In genomic region chr17:49862781-49863331, GRCh38 we compare ENCODE assay signal across 1 cellular context.
TF ChIP-seq lines count a peak whose summit lies in the region.

No MANE protein-coding gene starts in this region.

TF ChIP-seq in HepG2, 621 proteins besides CTCF, POLR2A, EP300 and RAD21 (continued from another document and continues in another):
- TF ChIP-seq HMGXB3 (CRISPR knock-in tag; IDR thresholded peaks at IDR 0.05; ENCODE audit: borderline replicate concordance) (no peak), ZNF614 (CRISPR knock-in tag; IDR thresholded peaks at IDR 0.05; ENCODE audit: borderline replicate concordance) (no peak), ZBTB38 (CRISPR knock-in tag; IDR thresholded peaks at IDR 0.05) (no peak), RNF2 (conservative IDR thresholded peaks at IDR 0.05; ENCODE audit: low read depth) (no peak), ZNF883 (CRISPR knock-in tag; IDR thresholded peaks at IDR 0.05; ENCODE audit: not compliant biosample characterization) (no peak), IRF2 (CRISPR knock-in tag; IDR thresholded peaks at IDR 0.05) (no peak), JUND (CRISPR knock-in tag; IDR thresholded peaks at IDR 0.05) (no peak), ZNF503 (CRISPR knock-in tag; IDR thresholded peaks at IDR 0.05) (no peak), AKAP8 (CRISPR knock-in tag; IDR thresholded peaks at IDR 0.05) (no peak), GRHL1 (CRISPR knock-in tag; conservative IDR thresholded peaks at IDR 0.05) (no peak), ZMYM2 (CRISPR knock-in tag; IDR thresholded peaks at IDR 0.05) (no peak), ZSCAN29 (CRISPR knock-in tag; conservative IDR thresholded peaks at IDR 0.05) (no peak), NFKB2 (CRISPR knock-in tag; IDR thresholded peaks at IDR 0.05; ENCODE audit: borderline replicate concordance) (no peak), ARHGAP35 (CRISPR knock-in tag; IDR thresholded peaks at IDR 0.05; ENCODE audit: borderline replicate concordance) (0 out of 2 replicates have a peak, but pooled peaks have one; percentile 66), HDAC6 (IDR thresholded peaks at IDR 0.05; ENCODE audit: low read depth, low read length) (no peak), KMT2A (CRISPR knock-in tag; IDR thresholded peaks at IDR 0.05) (no peak), LBX2 (CRISPR knock-in tag; IDR thresholded peaks at IDR 0.05; ENCODE audit: borderline replicate concordance) (no peak), ARNTL (CRISPR knock-in tag; IDR thresholded peaks at IDR 0.05) (no peak), ZBTB7B (CRISPR knock-in tag; IDR thresholded peaks at IDR 0.05) (peak; percentile 48; the same call in 1 of the 2 replicates), NFATC3 (CRISPR knock-in tag; IDR thresholded peaks at IDR 0.05) (no peak), ZNF605 (CRISPR knock-in tag; IDR thresholded peaks at IDR 0.05) (no peak), THAP11 (CRISPR knock-in tag; IDR thresholded peaks at IDR 0.05) (peak; percentile 57; the same call in 1 of the 2 replicates), CBX1 (IDR thresholded peaks at IDR 0.05; ENCODE audit: low read depth) (no peak), TGIF2 (CRISPR knock-in tag; IDR thresholded peaks at IDR 0.05) (no peak), ZNF879 (CRISPR knock-in tag; IDR thresholded peaks at IDR 0.05) (no peak), RFXAP (CRISPR knock-in tag; IDR thresholded peaks at IDR 0.05; ENCODE audit: borderline replicate concordance) (no peak), ZNF7 (CRISPR knock-in tag; IDR thresholded peaks at IDR 0.05) (no peak), ZNF281 (CRISPR knock-in tag; IDR thresholded peaks at IDR 0.05; ENCODE audit: borderline replicate concordance) (peak; percentile 87), TRAFD1 (CRISPR knock-in tag; IDR thresholded peaks at IDR 0.05; ENCODE audit: borderline replicate concordance) (no peak), ZNF407 (CRISPR knock-in tag; IDR thresholded peaks at IDR 0.05; ENCODE audit: not compliant biosample characterization) (peak; percentile 9), ZNF350 (CRISPR knock-in tag; IDR thresholded peaks at IDR 0.05; ENCODE audit: borderline replicate concordance, low read depth) (no peak; the same call in 1 of the 2 replicates), ZBTB44 (CRISPR knock-in tag; IDR thresholded peaks at IDR 0.05) (no peak), NR1H2 (CRISPR knock-in tag; IDR thresholded peaks at IDR 0.05; ENCODE audit: borderline replicate concordance, low read depth) (no peak), ONECUT2 (CRISPR knock-in tag; IDR thresholded peaks at IDR 0.05) (peak; percentile 92)
